Comparison of ENCODE assay signal across 10 cellular contexts in the genomic region with DNA sequence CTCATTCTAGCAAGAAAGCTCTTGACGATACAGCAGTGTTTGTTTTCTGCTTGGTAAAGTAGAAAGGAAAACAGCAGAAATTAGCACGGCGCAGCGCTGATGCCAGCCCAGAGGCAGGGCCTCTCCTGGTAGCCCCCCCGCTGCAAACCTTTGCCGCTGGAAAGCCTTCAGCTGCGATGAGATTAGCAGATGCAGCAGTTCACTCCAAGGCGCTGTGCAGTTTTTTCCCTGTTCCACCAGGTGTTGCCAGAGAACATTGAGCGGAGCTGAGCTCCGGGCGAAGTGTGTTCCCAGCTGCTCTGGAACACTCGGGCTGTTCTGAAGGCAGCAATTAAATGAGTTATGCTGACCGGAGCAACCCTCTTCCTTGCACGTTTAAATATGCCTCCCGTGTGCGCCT.
DNase-seq lines count a peak whose midpoint lies in the region; ATAC-seq and TF ChIP-seq lines count a peak whose summit lies in the region.
"Had no signal": no experiment of that assay in that cellular context is flagged by ENCODE, and none has a peak within 500 bp of the region (broad histone marks: within the 10 kb centered on the region; RNA-seq: fewer than 3 reads in every experiment).

No MANE protein-coding gene starts in this region.

- no peaks in the 10 kb centered on the region for H3K79me2 ChIP-seq in parathyroid adenoma

- intact Hi-C loops in Right ventricle myocardium superior (cut with DNase I), result no loop called here

- H3K9me3 ChIP-seq in parathyroid adenoma (ENCODE audit: control insufficient read depth, low read length), result no peaks in the 10 kb centered on the region

- peak overlapping the region; percentile 39 for H3K4me2 ChIP-seq in parathyroid adenoma (ENCODE audit: low read length)

- no peak overlapping the region for H3K4me3 ChIP-seq in parathyroid adenoma (ENCODE audit: low read depth, low read length)

- H3K27me3 Mint-ChIP-seq in activated T-cell treated with anti-CD3 and anti-CD28 coated beads, Interleukin-2, amount 50 U/mL, for 72 hours (ENCODE audit: low read depth), result no peaks in the 10 kb centered on the region
- H3K27me3 Mint-ChIP-seq: central memory CD8-positive, alpha-beta T cell had no signal

- H3K9ac ChIP-seq in parathyroid adenoma, result no peak overlapping the region

- H2AFZ ChIP-seq in parathyroid adenoma, result peak overlapping the region; percentile 46

- no peak overlapping the region for H3K27ac Mint-ChIP-seq in activated T-cell treated with anti-CD3 and anti-CD28 coated beads, Interleukin-2, amount 50 U/mL, for 72 hours

- ATAC-seq in Right ventricle myocardium superior (ENCODE audit: poor library complexity) (peak; percentile 90), GM21526 (IDR thresholded peaks at IDR 0.05; ENCODE audit: low FRiP score, unreplicated experiment) (no peak), HG02763 (IDR thresholded peaks at IDR 0.05; ENCODE audit: unreplicated experiment) (no peak)
- ATAC-seq in stimulated activated naive CD8-positive, alpha-beta T cell treated with anti-CD3 and anti-CD28 coated beads, Interleukin-15, Interleukin-2, amounts not matched to agents 100 U/mL and 50 U/mL, for 24 hours, result no peak
- no peak for ATAC-seq in activated T-cell treated with anti-CD3 and anti-CD28 coated beads, Interleukin-2, amount 50 U/mL, for 72 hours (replicated peaks in 1 of 2)

- no peak overlapping the region for H3K4me3 Mint-ChIP-seq in activated T-cell treated with anti-CD3 and anti-CD28 coated beads, Interleukin-2, amount 50 U/mL, for 72 hours
- H3K4me3 Mint-ChIP-seq: central memory CD8-positive, alpha-beta T cell had no signal

- peaks cover 8% of the 10 kb centered on the region for H3K4me1 ChIP-seq in parathyroid adenoma

- peaks cover 0 to 1% of the 10 kb centered on the region in 2 donors for H3K36me3 Mint-ChIP-seq in activated T-cell treated with anti-CD3 and anti-CD28 coated beads, Interleukin-2, amount 50 U/mL, for 72 hours (ENCODE audit: insufficient read depth in 2 of 2)

- no peaks in the 10 kb centered on the region for H3K27me3 ChIP-seq in parathyroid adenoma (ENCODE audit: control insufficient read depth, insufficient read depth, low read length)

- peak; percentile 52 for TF ChIP-seq CTCF in parathyroid adenoma (IDR thresholded peaks at IDR 0.05)

- DNase-seq in H4 (ENCODE audit: low spot score) (peak; percentile 34), NCI-H748 treated with DMSO at 0.1 percent for 48 hours (lab: John Stamatoyannopoulos, UW) (peak; percentile 76), Right ventricle myocardium superior (peak; percentile 73)
- no peak for DNase-seq in stimulated activated naive CD8-positive, alpha-beta T cell treated with anti-CD3 and anti-CD28 coated beads, Interleukin-15, Interleukin-2, amounts not matched to agents 100 U/mL and 50 U/mL, for 24 hours
- DNase-seq in activated T-cell treated with anti-CD3 and anti-CD28 coated beads, Interleukin-2, amount 50 U/mL, for 72 hours, result no peak
- DNase-seq: KBM-7 had no signal

- no peaks in the 10 kb centered on the region for H3K4me1 Mint-ChIP-seq in activated T-cell treated with anti-CD3 and anti-CD28 coated beads, Interleukin-2, amount 50 U/mL, for 72 hours (ENCODE audit: low read depth)
- H3K4me1 Mint-ChIP-seq: central memory CD8-positive, alpha-beta T cell had no signal

- H3K36me3 ChIP-seq in parathyroid adenoma (ENCODE audit: control insufficient read depth, insufficient read depth, low read length), result no peaks in the 10 kb centered on the region

- H3K27ac ChIP-seq in parathyroid adenoma, result peak overlapping the region; percentile 12

- H3K9me3 Mint-ChIP-seq in activated T-cell treated with anti-CD3 and anti-CD28 coated beads, Interleukin-2, amount 50 U/mL, for 72 hours, result peaks cover 8 to 10% of the 10 kb centered on the region in 2 donors

Comparison
In these comparisons a context has a peak if more than half of its experiments do, and no peak if none do; other contexts are left out.
1. DNase-seq: peak in H4 (single experiment), NCI-H748 treated with DMSO at 0.1 percent for 48 hours (single experiment) and Right ventricle myocardium superior (single experiment); none in stimulated activated naive CD8-positive, alpha-beta T cell treated with anti-CD3 and anti-CD28 coated beads, Interleukin-15, Interleukin-2, amounts not matched to agents 100 U/mL and 50 U/mL, for 24 hours (single experiment) and activated T-cell treated with anti-CD3 and anti-CD28 coated beads, Interleukin-2, amount 50 U/mL, for 72 hours (0 of 2).